Comparison of ENCODE assay signal across 9 cellular contexts in the genomic region with DNA sequence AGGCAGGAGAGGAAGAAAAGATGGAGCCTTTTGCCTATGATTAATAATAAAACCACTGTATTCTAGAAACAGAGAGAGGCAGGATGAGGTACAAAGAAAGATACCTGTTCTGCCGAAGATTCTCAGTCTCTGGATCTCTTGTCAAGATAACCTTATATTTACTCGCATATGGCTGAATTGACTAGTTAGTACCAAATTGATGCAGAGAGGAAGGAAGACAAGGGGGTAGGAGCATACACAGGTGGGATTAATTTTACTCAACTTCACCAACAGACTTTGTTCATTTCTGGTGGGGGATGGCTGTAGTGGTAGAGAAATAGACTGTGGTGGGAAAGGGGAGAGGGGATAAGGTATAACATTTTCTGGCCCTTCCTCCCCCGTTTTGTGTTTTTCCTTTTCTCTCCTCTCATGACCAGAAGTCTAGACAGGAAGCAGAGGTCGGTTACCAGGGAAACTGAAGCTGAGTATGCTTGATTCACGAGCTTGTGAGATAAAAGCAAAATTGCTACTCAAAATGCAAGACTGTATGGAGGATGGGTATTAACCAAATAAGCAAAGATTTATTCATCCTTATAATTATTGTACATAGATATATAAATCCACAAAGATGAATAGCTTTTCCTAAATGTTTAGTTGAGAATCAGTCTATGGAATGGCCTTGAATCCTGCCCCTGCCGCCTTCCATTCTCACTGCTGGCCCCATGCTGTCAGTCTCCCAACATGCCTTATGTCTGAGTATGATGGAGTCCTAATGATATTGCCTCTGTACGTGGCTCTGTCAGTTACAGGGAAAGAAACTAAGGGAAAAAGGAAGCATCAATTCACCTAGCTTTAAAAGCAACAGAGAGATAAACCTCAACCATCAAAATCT. TPM values are rescaled to one million over a fixed set of nuclear protein-coding genes. Genes with fewer than 3 reads are reported as not detected.
DNase-seq lines count a peak whose midpoint lies in the region; ATAC-seq and TF ChIP-seq lines count a peak whose summit lies in the region.
"Had no signal": no experiment of that assay in that cellular context is flagged by ENCODE, and none has a peak within 500 bp of the region (broad histone marks: within the 10 kb centered on the region; RNA-seq: fewer than 3 reads in every experiment).

No MANE protein-coding gene starts in this region.

- H3K27ac ChIP-seq in neural progenitor cell, result no peak overlapping the region
- no peak overlapping the region for H3K27ac ChIP-seq in Karpas-422 (ENCODE audit: low read length)

- H3K9me2 ChIP-seq in Karpas-422 (replicated peaks; ENCODE audit: insufficient read depth, low read length), result no peaks in the 10 kb centered on the region

- H3K4me3 ChIP-seq in cardiac fibroblast (replicated peaks in 1 of 2; ENCODE audit: low read depth in 2 of 2, low read length in 2 of 2) (no peak overlapping the region), neural progenitor cell (no peak overlapping the region), Karpas-422 (ENCODE audit: low read length) (no peak overlapping the region)

- H3K4me1 ChIP-seq in neural progenitor cell, result no peaks in the 10 kb centered on the region
- no peaks in the 10 kb centered on the region for H3K4me1 ChIP-seq in Karpas-422 (ENCODE audit: low read length)

- H3K4me2 ChIP-seq in neural progenitor cell (no peak overlapping the region), Karpas-422 (ENCODE audit: low read depth, low read length, poor library complexity, severe bottlenecking) (no peak overlapping the region)

- peak overlapping the region; percentile 55 for H3K27ac Mint-ChIP-seq in neural progenitor cell

- peak; percentile 1 for DNase-seq in GM03348 (ENCODE audit: low spot score)
- DNase-seq in NCI-H748 (lab: John Stamatoyannopoulos, UW; ENCODE audit: unreplicated experiment), result peak; percentile 71
- peak; percentile 66 to 71 for DNase-seq in cardiac fibroblast (ENCODE audit: low read depth in 2 of 2)
- DNase-seq in neural progenitor cell (ENCODE audit: low spot score), result no peak
- no peak for DNase-seq in posterior vena cava (ENCODE audit: low spot score)
- no peak for DNase-seq in Karpas-422
- DNase-seq in NCI-H187 (lab: John Stamatoyannopoulos, UW), result no peak

- no peaks in the 10 kb centered on the region for H3K36me3 ChIP-seq in neural progenitor cell
- no peaks in the 10 kb centered on the region for H3K36me3 ChIP-seq in Karpas-422 (ENCODE audit: insufficient read depth, low read length)

- H3K4me3 Mint-ChIP-seq in neural progenitor cell, result peak overlapping the region; percentile 11

- no peaks in the 10 kb centered on the region for H3F3A ChIP-seq in neural progenitor cell (ENCODE audit: low read depth)

- no peak for ATAC-seq in GM18867 (IDR thresholded peaks at IDR 0.05; ENCODE audit: unreplicated experiment)

- H3K4me1 Mint-ChIP-seq in neural progenitor cell, result peaks cover 8% of the 10 kb centered on the region

- H3K27me3 ChIP-seq in neural progenitor cell, result peaks cover 5% of the 10 kb centered on the region
- H3K27me3 ChIP-seq in Karpas-422 (ENCODE audit: low read length), result no peaks in the 10 kb centered on the region

- H3K9ac ChIP-seq in neural progenitor cell (no peak overlapping the region), Karpas-422 (ENCODE audit: low read length) (no peak overlapping the region)

- H3K9me3 ChIP-seq in neural progenitor cell (ENCODE audit: low read depth), result peaks cover 4% of the 10 kb centered on the region
- H3K9me3 ChIP-seq in Karpas-422 (ENCODE audit: low read length), result no peaks in the 10 kb centered on the region

- TF ChIP-seq CTCF in cardiac fibroblast (IDR thresholded peaks at IDR 0.05; ENCODE audit: low read depth, low read length) (no peak), neural progenitor cell (IDR thresholded peaks at IDR 0.05) (no peak)

- intact Hi-C loops in posterior vena cava (cut with DNase I), result no loop called here

- H3K9me3 Mint-ChIP-seq in neural progenitor cell, result peaks cover 7% of the 10 kb centered on the region

- H2AFZ ChIP-seq in neural progenitor cell (replicated peaks) (no peak overlapping the region), Karpas-422 (ENCODE audit: low read length) (no peak overlapping the region; the same call in 1 of the 2 replicates)

- no peaks in the 10 kb centered on the region for H3K27me3 Mint-ChIP-seq in neural progenitor cell (ENCODE audit: insufficient read depth, low read depth)

- no peaks in the 10 kb centered on the region for H4K20me1 ChIP-seq in neural progenitor cell (ENCODE audit: low read depth)
- no peaks in the 10 kb centered on the region for H4K20me1 ChIP-seq in Karpas-422 (ENCODE audit: insufficient read depth, low read depth, low read length)

- H3K79me2 ChIP-seq in neural progenitor cell (ENCODE audit: low read depth) (no peaks in the 10 kb centered on the region), Karpas-422 (ENCODE audit: low read length) (no peaks in the 10 kb centered on the region)

- H3K36me3 Mint-ChIP-seq in neural progenitor cell, result no peaks in the 10 kb centered on the region

RNA-seq across cellular contexts. Expression of gene PAGE2B, which starts 17.8 kb away (rescaled TPM):
- total RNA-seq in neural progenitor cell (ENCODE audit: low replicate concordance) (not detected in 2 replicates), posterior vena cava (not detected)
- total RNA-seq in Karpas-422 (2014; rRNA removed; shearing (Covaris generic); ENCODE audit: low replicate concordance), result not detected in 2 replicates
- total RNA-seq: subcutaneous adipose tissue had no signal

RNA-seq across cellular contexts. Expression of gene ALAS2, which starts 26.3 kb away (rescaled TPM):
- total RNA-seq in neural progenitor cell (ENCODE audit: low replicate concordance) (0.31 TPM in 1 of 2 replicates, not detected in the other), posterior vena cava (10 to 100 TPM in 1 of 2 donors, 1 to 10 TPM in 1; 4.7 to 13.1 TPM)
- total RNA-seq in Karpas-422 (2014; rRNA removed; shearing (Covaris generic); ENCODE audit: low replicate concordance), result not detected in 2 replicates

RNA-seq across cellular contexts. Expression of gene PAGE2, which starts 31.8 kb away (rescaled TPM):
- 0.69 TPM in 1 of 2 replicates, not detected in the other for total RNA-seq in neural progenitor cell (ENCODE audit: low replicate concordance)
- total RNA-seq in posterior vena cava, result not detected
- not detected in 2 replicates for total RNA-seq in Karpas-422 (2014; rRNA removed; shearing (Covaris generic); ENCODE audit: low replicate concordance)
- total RNA-seq: subcutaneous adipose tissue had no signal

RNA-seq across cellular contexts. Expression of gene APEX2, which starts 56.9 kb away (rescaled TPM):
- total RNA-seq in neural progenitor cell (ENCODE audit: low replicate concordance) (9.1 and 16.0 TPM in 2 replicates), posterior vena cava (10 to 100 TPM in 1 of 2 donors, 1 to 10 TPM in 1; 8.5 to 10.5 TPM)
- 10.8 and 11.8 TPM in 2 replicates for total RNA-seq in Karpas-422 (2014; rRNA removed; shearing (Covaris generic); ENCODE audit: low replicate concordance)

Comparison
In these comparisons a context has a peak if more than half of its experiments do, and no peak if none do; other contexts are left out.
1. DNase-seq: peak in GM03348 (single experiment), NCI-H748 (single experiment) and cardiac fibroblast (2 of 2); none in neural progenitor cell (single experiment), posterior vena cava (single experiment), Karpas-422 (single experiment) and NCI-H187 (0 of 2).